In the genomic region with DNA sequence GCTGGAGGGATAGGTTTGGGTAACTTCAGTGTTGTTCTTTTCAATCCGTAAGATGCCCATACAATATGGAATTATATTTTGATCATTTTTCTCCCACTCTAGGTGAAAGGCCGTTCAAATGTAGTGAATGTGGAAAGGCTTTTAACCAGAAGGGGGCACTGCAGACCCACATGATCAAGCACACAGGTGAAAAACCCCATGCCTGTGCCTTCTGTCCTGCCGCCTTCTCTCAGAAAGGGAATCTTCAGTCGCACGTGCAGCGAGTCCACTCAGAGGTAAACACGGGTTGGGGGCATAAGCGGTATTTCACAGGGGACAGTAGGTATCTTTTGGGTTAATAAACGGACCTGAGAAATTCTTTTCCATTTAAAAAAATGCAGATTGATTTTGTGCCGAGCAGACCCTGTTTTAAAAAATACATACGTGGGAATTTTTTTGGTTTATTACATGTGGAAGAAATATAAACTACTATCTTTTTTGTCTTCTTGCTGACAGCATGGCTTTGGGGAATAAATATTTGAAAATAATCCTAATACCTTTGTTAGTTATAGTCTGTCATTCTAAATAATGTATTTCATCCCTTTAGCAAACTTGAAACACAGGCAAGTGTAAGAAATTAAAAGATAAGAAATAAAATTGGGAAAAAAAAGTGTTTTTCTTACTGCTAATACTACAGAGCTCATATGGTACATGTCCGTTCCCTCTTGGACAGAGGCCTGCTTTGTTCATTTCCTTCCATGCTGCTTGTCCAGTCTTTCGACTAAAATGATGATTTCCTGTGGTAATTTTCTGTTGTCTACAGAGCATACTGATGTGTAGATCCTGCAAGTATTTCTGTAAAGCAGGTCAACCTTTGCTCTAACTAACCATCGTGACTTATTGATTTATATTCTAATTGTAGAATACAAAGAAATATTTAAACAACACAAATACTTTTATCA, we compare ENCODE assay signal across 8 cellular contexts. TPM values are rescaled to one million over a fixed set of nuclear protein-coding genes. Genes with fewer than 3 reads are reported as not detected.
DNase-seq lines count a peak whose midpoint lies in the region; ATAC-seq and TF ChIP-seq lines count a peak whose summit lies in the region.

No MANE protein-coding gene starts in this region.

- peaks cover 13% of the 10 kb centered on the region for H3K4me1 Mint-ChIP-seq in activated CD4-positive, alpha-beta T cell treated with anti-CD3 and anti-CD28 coated beads, Interleukin-2, amount 10 ng/mL, durations not matched to agents 24 days and 14 days

- peak overlapping the region; percentile 22 for H3K27ac Mint-ChIP-seq in activated CD4-positive, alpha-beta T cell treated with anti-CD3 and anti-CD28 coated beads, Interleukin-2, amount 10 ng/mL, durations not matched to agents 24 days and 14 days

- H3K36me3 Mint-ChIP-seq in activated CD4-positive, alpha-beta T cell treated with anti-CD3 and anti-CD28 coated beads, Interleukin-2, amount 10 ng/mL, durations not matched to agents 24 days and 14 days (ENCODE audit: low read depth), result peaks cover 30% of the 10 kb centered on the region

- TF ChIP-seq CTCF in fibroblast of villous mesenchyme (IDR thresholded peaks at IDR 0.05; ENCODE audit: insufficient read depth, low read depth, low read length), result peak; percentile 58

- no peaks in the 10 kb centered on the region for H4K20me1 ChIP-seq in GM23248 (ENCODE audit: insufficient read depth)

- H3K9me2 ChIP-seq in GM23248 (ENCODE audit: insufficient read depth), result no peaks in the 10 kb centered on the region

- no peak overlapping the region for H2AFZ ChIP-seq in GM23248

- H3K4me2 ChIP-seq in GM23248 (ENCODE audit: unreplicated experiment), result no peak overlapping the region

- H3K27me3 Mint-ChIP-seq in activated CD4-positive, alpha-beta T cell treated with anti-CD3 and anti-CD28 coated beads, Interleukin-2, amount 10 ng/mL, durations not matched to agents 24 days and 14 days, result no peaks in the 10 kb centered on the region

- peaks cover 19% of the 10 kb centered on the region; the same call in 1 of the 2 replicates for H3K36me3 ChIP-seq in GM23248 (ENCODE audit: low read depth)

- no peaks in the 10 kb centered on the region for H3F3A ChIP-seq in GM23248 (ENCODE audit: insufficient read depth)

- in situ Hi-C loops in GM23248 (cut with MboI), result no loop called here

- intact Hi-C loops in activated CD4-positive, alpha-beta T cell treated with anti-CD3 and anti-CD28 coated beads, Interleukin-2, amount 10 ng/mL, durations not matched to agents 24 days and 14 days (cut with micrococcal nuclease), result loop anchor here (1.0 to 5.0 kb wide), 4 partner anchors 17 to 777 kb away; no protein-coding TSS in a partner anchor

- no peaks in the 10 kb centered on the region for H3K27me3 ChIP-seq in GM23248 (replicated peaks; ENCODE audit: insufficient read depth)

- H3K9ac ChIP-seq in GM23248, result no peak overlapping the region

- H3K4me3 ChIP-seq in GM23248, result no peak overlapping the region
- H3K4me3 ChIP-seq in fibroblast of villous mesenchyme (ENCODE audit: low read depth, low read length), result no peak overlapping the region

- H3K4me3 Mint-ChIP-seq in activated CD4-positive, alpha-beta T cell treated with anti-CD3 and anti-CD28 coated beads, Interleukin-2, amount 10 ng/mL, durations not matched to agents 24 days and 14 days, result no peak overlapping the region

- no peaks in the 10 kb centered on the region for H3K9me3 Mint-ChIP-seq in activated CD4-positive, alpha-beta T cell treated with anti-CD3 and anti-CD28 coated beads, Interleukin-2, amount 10 ng/mL, durations not matched to agents 24 days and 14 days

- H3K79me2 ChIP-seq in GM23248 (ENCODE audit: insufficient read depth), result no peaks in the 10 kb centered on the region

- H3K4me1 ChIP-seq in GM23248 (ENCODE audit: insufficient read depth), result no peaks in the 10 kb centered on the region

- no peak for ATAC-seq in GM21528 (IDR thresholded peaks at IDR 0.05; ENCODE audit: low FRiP score, unreplicated experiment)

- H3K27ac ChIP-seq in GM23248, result no peak overlapping the region

- H3K9me3 ChIP-seq in GM23248 (ENCODE audit: low read depth), result no peaks in the 10 kb centered on the region

- WGBS in GM23248 (ENCODE audit: low coverage in 1 of 2, low lambda C conversion rate in 2 of 2, missing lambda C conversion rate in 2 of 2), 2 experiments, result 83 to 86% methylated on average over 14 of the region's 14 CpGs

- DNase-seq in Daoy (ENCODE audit: low read depth) (peak; percentile 41), GM23248 (peak; percentile 44), NCI-H1694 (lab: John Stamatoyannopoulos, UW) (peak; percentile 19), fibroblast of villous mesenchyme (ENCODE audit: low read depth) (peak; percentile 48), pons (ENCODE audit: low spot score) (peak; percentile 48), ureter (ENCODE audit: low spot score) (no peak)
- DNase-seq in activated CD4-positive, alpha-beta T cell treated with anti-CD3 and anti-CD28 coated beads, Interleukin-2, amount 10 ng/mL, durations not matched to agents 24 days and 14 days, result peak; percentile 84

RNA-seq across cellular contexts. Expression of gene ZNF236, which starts 53.3 kb away (rescaled TPM):
- 2.5 and 14.3 TPM in 2 replicates for total RNA-seq in Daoy (2014; rRNA removed; shearing (Covaris generic))
- 5.1 and 12.4 TPM in 2 replicates for total RNA-seq in GM23248 (2014; rRNA removed; shearing (Covaris generic))
- 2.4 and 4.6 TPM in 2 replicates for polyA plus RNA-seq in GM23248 (2016; fragmentation: Nextera tagmentation; extraction: Ambion mirVana)
- total RNA-seq in activated CD4-positive, alpha-beta T cell treated with anti-CD3 and anti-CD28 coated beads, Interleukin-2, amount 10 ng/mL, durations not matched to agents 24 days and 14 days, result 17.5 and 22.0 TPM in 2 replicates
- total RNA-seq in fibroblast of villous mesenchyme (11.9 and 12.5 TPM in 2 replicates), ureter (30.0 TPM)
